In the genomic region with DNA sequence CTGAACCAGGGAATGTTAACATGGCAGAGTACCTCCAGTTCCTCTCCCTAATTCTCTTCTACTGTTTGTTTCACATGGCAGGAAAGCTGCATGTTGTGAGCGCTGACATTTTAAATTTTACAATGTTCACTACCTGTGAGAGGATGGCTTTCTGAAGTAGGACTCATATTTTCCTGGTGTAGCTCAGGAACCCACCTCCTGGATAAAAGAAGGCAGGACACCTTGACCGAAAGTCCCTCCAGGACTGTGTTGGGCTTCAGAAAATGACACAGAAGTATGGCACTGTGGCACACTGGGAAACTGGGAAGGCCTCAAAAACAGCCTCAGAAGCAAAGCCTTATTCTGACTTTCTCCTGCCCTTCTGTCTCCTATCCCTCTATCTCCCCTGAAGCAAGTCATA, we compare ENCODE assay signal across 11 cellular contexts. TPM values are rescaled to one million over a fixed set of nuclear protein-coding genes. Genes with fewer than 3 reads are reported as not detected.
A peak's percentile ranks its signal among the peaks of the same experiment; 100 is the strongest.
DNase-seq lines count a peak whose midpoint lies in the region; ATAC-seq and TF ChIP-seq lines count a peak whose summit lies in the region.
"Had no signal": no experiment of that assay in that cellular context is flagged by ENCODE, and none has a peak within 500 bp of the region (broad histone marks: within the 10 kb centered on the region; RNA-seq: fewer than 3 reads in every experiment).

No MANE protein-coding gene starts in this region.

- BruUV-seq in HCT116 (replicated peaks; lab: Mats Ljungman, UMichigan) = no TSS peak

- H3K27me3 ChIP-seq in AG04450 (ENCODE audit: control insufficient read depth, insufficient read depth, low read length) (no peaks in the 10 kb centered on the region), HCT116 (ENCODE audit: insufficient read depth, low read length) (no peaks in the 10 kb centered on the region), brain microvascular endothelial cell (replicated peaks) (no peaks in the 10 kb centered on the region), tibial nerve (no peaks in the 10 kb centered on the region)

- H3K4me2 ChIP-seq in HCT116 (ENCODE audit: low read length) = no peak overlapping the region

- TF ChIP-seq RAD21 in HCT116 (IDR thresholded peaks at IDR 0.05; ENCODE audit: low read depth) = peak; percentile 33; the same call in 1 of the 2 replicates

- H3K4me3 ChIP-seq in AG04450 (ENCODE audit: low read depth, low read length) (no peak overlapping the region), HCT116 (replicated peaks in 1 of 2; ENCODE audit: low read depth in 1 of 2, low read length in 2 of 2) (no peak overlapping the region), brain microvascular endothelial cell (ENCODE audit: low read depth, low read length) (no peak overlapping the region), tibial nerve (no peak overlapping the region)

- H3K27ac ChIP-seq in AG04450 (ENCODE audit: low read depth, low read length) = no peak overlapping the region
- no peak overlapping the region for H3K27ac ChIP-seq in HCT116 (ENCODE audit: low read depth, low read length)
- H3K27ac ChIP-seq in brain microvascular endothelial cell = no peak overlapping the region
- H3K27ac ChIP-seq in tibial nerve = no peak overlapping the region

- no peaks in the 10 kb centered on the region for H4K20me1 ChIP-seq in HCT116 (ENCODE audit: insufficient read depth)

- ATAC-seq in HCT116 (peak; percentile 86), left colon (peak; percentile 59), HG03139 (IDR thresholded peaks at IDR 0.05; ENCODE audit: unreplicated experiment) (no peak), HG03520 (IDR thresholded peaks at IDR 0.05; ENCODE audit: unreplicated experiment) (no peak), GM21381 (IDR thresholded peaks at IDR 0.05; ENCODE audit: unreplicated experiment) (no peak)

- TF ChIP-seq CTCF in AG04450 (IDR thresholded peaks at IDR 0.05; ENCODE audit: low read depth, low read length) (peak; percentile 30), HCT116 (IDR thresholded peaks at IDR 0.05 in 2 of 3, conservative IDR thresholded peaks at IDR 0.05 in 1 of 3; ENCODE audit: borderline replicate concordance in 1 of 3, insufficient read depth in 1 of 3, low read depth in 2 of 3, low read length in 2 of 3) (peak in 2 of 3 experiments; percentile 45 to 49; a peak in 4 of 6 replicates), brain microvascular endothelial cell (IDR thresholded peaks at IDR 0.05; ENCODE audit: low read depth, low read length, missing control alignments) (peak; percentile 55), tibial nerve (IDR thresholded peaks at IDR 0.05) (no peak)

- H3K4me1 ChIP-seq in HCT116 (ENCODE audit: control insufficient read depth in 1 of 2, insufficient read depth in 2 of 2, low read length in 2 of 2) = peaks cover 0 to 13% of the 10 kb centered on the region in 2 experiments; a peak in 2 of 4 replicates
- H3K4me1 ChIP-seq in tibial nerve = peaks cover 0 to 3% (median 0%) of the 10 kb centered on the region in 4 donors

- POLR2A ChIA-PET in AG04450 (lab: Yijun Ruan, JAX) = no interaction called here
- POLR2A ChIA-PET in HCT116 (lab: Charles Lee) = interaction anchor here (1.4 kb wide), 1 partner anchor 9 kb away, joined by 3 read pairs; no protein-coding TSS in a partner anchor

- intact Hi-C loops in HCT116 (cut with micrococcal nuclease) = no loop called here
- intact Hi-C loops in left colon (cut with DNase I, micrococcal nuclease) = no loop called here

- H3K79me2 ChIP-seq in HCT116 (ENCODE audit: insufficient read depth, low read length) = no peaks in the 10 kb centered on the region; the same call in 1 of the 2 replicates

- H2AFZ ChIP-seq in HCT116 (ENCODE audit: low read depth, low read length, poor library complexity, severe bottlenecking) = no peak overlapping the region

- in situ Hi-C loops in brain microvascular endothelial cell (cut with HindIII; ENCODE audit: low pct_ligation_motif_present, low sequenced_read_pairs) = no loop called here

- RAD21 ChIA-PET in HCT116 (lab: Charles Lee; ENCODE audit: low non-redundant PET in 1 of 2, low total read pairs in 2 of 2, uncharacterized antibody in 2 of 2, unreplicated experiment in 2 of 2) = no interaction called here

- no peak overlapping the region for H3K9ac ChIP-seq in HCT116 (ENCODE audit: low read length)

- H3K9me2 ChIP-seq in HCT116 (ENCODE audit: insufficient read depth) = no peaks in the 10 kb centered on the region

- TF ChIP-seq EP300 in tibial nerve (IDR thresholded peaks at IDR 0.05) = no peak

- no peak for DNase-seq in AG04450 (ENCODE audit: low read depth, low spot score)
- DNase-seq in HCT116 (ENCODE audit: low read depth, low spot score) = no peak
- DNase-seq in brain microvascular endothelial cell = no peak
- no peak for DNase-seq in left colon
- DNase-seq in tibial nerve (ENCODE audit: low spot score in 2 of 2) = no peak
- DNase-seq: COR-L47, NCI-H446, retina had no signal

- no peaks in the 10 kb centered on the region for H3K9me3 ChIP-seq in AG04450 (ENCODE audit: control insufficient read depth, insufficient read depth, low read length)
- no peaks in the 10 kb centered on the region for H3K9me3 ChIP-seq in HCT116 (ENCODE audit: control insufficient read depth in 1 of 2, insufficient read depth in 1 of 2, low read depth in 1 of 2, low read length in 2 of 2)
- no peaks in the 10 kb centered on the region for H3K9me3 ChIP-seq in tibial nerve

- H3K36me3 ChIP-seq in HCT116 (ENCODE audit: control insufficient read depth in 1 of 2, insufficient read depth in 2 of 2, low read length in 2 of 2) (no peaks in the 10 kb centered on the region), brain microvascular endothelial cell (replicated peaks) (no peaks in the 10 kb centered on the region), tibial nerve (no peaks in the 10 kb centered on the region)

- CTCF ChIA-PET in AG04450 (lab: Charles Lee) (no interaction called here), HCT116 (lab: Charles Lee) (interaction anchor here (0.6 to 1.0 kb wide), 2 partner anchors 10 to 750 kb away, joined by 3 to 5 read pairs; no protein-coding TSS in a partner anchor)

- WGBS in tibial nerve, 2 donors = 90 to 95% methylated on average over 2 of the region's 2 CpGs

- TF ChIP-seq POLR2A in HCT116 (IDR thresholded peaks at IDR 0.05; ENCODE audit: borderline replicate concordance, extremely low read depth, insufficient read depth, insufficient read length) = no peak
- TF ChIP-seq POLR2A in tibial nerve (IDR thresholded peaks at IDR 0.05) = no peak

TF ChIP-seq in HCT116, 20 proteins besides CTCF, POLR2A, EP300 and RAD21:
- TF ChIP-seq, protein P1, sequence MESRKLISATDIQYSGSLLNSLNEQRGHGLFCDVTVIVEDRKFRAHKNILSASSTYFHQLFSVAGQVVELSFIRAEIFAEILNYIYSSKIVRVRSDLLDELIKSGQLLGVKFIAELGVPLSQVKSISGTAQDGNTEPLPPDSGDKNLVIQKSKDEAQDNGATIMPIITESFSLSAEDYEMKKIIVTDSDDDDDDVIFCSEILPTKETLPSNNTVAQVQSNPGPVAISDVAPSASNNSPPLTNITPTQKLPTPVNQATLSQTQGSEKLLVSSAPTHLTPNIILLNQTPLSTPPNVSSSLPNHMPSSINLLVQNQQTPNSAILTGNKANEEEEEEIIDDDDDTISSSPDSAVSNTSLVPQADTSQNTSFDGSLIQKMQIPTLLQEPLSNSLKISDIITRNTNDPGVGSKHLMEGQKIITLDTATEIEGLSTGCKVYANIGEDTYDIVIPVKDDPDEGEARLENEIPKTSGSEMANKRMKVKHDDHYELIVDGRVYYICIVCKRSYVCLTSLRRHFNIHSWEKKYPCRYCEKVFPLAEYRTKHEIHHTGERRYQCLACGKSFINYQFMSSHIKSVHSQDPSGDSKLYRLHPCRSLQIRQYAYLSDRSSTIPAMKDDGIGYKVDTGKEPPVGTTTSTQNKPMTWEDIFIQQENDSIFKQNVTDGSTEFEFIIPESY (IDR thresholded peaks at IDR 0.05; ENCODE audit: extremely low read depth, insufficient replicate concordance, low read length) = no peak
- TF ChIP-seq, protein P2, sequence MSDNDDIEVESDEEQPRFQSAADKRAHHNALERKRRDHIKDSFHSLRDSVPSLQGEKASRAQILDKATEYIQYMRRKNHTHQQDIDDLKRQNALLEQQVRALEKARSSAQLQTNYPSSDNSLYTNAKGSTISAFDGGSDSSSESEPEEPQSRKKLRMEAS (IDR thresholded peaks at IDR 0.05) = no peak
- no peak for TF ChIP-seq ELF1 (IDR thresholded peaks at IDR 0.05; ENCODE audit: borderline replicate concordance, low read depth)
- TF ChIP-seq ZFX (IDR thresholded peaks at IDR 0.05) = no peak
- no peak for TF ChIP-seq EZH2phosphoT487 (IDR thresholded peaks at IDR 0.05; ENCODE audit: borderline replicate concordance)
- TF ChIP-seq, protein P3, sequence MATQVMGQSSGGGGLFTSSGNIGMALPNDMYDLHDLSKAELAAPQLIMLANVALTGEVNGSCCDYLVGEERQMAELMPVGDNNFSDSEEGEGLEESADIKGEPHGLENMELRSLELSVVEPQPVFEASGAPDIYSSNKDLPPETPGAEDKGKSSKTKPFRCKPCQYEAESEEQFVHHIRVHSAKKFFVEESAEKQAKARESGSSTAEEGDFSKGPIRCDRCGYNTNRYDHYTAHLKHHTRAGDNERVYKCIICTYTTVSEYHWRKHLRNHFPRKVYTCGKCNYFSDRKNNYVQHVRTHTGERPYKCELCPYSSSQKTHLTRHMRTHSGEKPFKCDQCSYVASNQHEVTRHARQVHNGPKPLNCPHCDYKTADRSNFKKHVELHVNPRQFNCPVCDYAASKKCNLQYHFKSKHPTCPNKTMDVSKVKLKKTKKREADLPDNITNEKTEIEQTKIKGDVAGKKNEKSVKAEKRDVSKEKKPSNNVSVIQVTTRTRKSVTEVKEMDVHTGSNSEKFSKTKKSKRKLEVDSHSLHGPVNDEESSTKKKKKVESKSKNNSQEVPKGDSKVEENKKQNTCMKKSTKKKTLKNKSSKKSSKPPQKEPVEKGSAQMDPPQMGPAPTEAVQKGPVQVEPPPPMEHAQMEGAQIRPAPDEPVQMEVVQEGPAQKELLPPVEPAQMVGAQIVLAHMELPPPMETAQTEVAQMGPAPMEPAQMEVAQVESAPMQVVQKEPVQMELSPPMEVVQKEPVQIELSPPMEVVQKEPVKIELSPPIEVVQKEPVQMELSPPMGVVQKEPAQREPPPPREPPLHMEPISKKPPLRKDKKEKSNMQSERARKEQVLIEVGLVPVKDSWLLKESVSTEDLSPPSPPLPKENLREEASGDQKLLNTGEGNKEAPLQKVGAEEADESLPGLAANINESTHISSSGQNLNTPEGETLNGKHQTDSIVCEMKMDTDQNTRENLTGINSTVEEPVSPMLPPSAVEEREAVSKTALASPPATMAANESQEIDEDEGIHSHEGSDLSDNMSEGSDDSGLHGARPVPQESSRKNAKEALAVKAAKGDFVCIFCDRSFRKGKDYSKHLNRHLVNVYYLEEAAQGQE (IDR thresholded peaks at IDR 0.05; ENCODE audit: low read depth) = no peak
- no peak for TF ChIP-seq ZNF274 (IDR thresholded peaks at IDR 0.05; ENCODE audit: low read depth, low read length)
- no peak for TF ChIP-seq FOSL1 (IDR thresholded peaks at IDR 0.05; ENCODE audit: low read depth)

RNA-seq across cellular contexts. Expression of a gene that starts 33.3 kb away (rescaled TPM):
- 37.8 and 53.7 TPM in 2 replicates for polyA plus RNA-seq in AG04450 (2011; rRNA removed)
- polyA minus RNA-seq in AG04450 (2011; rRNA and poly(A)+ RNA removed) = 95.3 and 115 TPM in 2 replicates
- total RNA-seq in HCT116 (2021; ENCODE audit: unreplicated experiment) (34.2 TPM), left colon (100 to 1,000 TPM; 113 to 121 TPM), tibial nerve (10 to 100 TPM; 17.4 to 26.1 (median 21.2) TPM)
- polyA plus RNA-seq in HCT116 (2012) = 15.9 and 16.6 TPM in 2 replicates

Comparison
In these comparisons a context has a peak if more than half of its experiments do, and no peak if none do; other contexts are left out.
1. CTCF ChIP-seq: peak in AG04450 (single experiment), HCT116 (2 of 3) and brain microvascular endothelial cell (single experiment); none in tibial nerve (0 of 5).
2. ATAC-seq: peak in HCT116 (single experiment) and left colon (single experiment); none in HG03139 (single experiment), HG03520 (single experiment) and GM21381 (single experiment).